ENCODE assay signal across 8 cellular contexts in the genomic region with DNA sequence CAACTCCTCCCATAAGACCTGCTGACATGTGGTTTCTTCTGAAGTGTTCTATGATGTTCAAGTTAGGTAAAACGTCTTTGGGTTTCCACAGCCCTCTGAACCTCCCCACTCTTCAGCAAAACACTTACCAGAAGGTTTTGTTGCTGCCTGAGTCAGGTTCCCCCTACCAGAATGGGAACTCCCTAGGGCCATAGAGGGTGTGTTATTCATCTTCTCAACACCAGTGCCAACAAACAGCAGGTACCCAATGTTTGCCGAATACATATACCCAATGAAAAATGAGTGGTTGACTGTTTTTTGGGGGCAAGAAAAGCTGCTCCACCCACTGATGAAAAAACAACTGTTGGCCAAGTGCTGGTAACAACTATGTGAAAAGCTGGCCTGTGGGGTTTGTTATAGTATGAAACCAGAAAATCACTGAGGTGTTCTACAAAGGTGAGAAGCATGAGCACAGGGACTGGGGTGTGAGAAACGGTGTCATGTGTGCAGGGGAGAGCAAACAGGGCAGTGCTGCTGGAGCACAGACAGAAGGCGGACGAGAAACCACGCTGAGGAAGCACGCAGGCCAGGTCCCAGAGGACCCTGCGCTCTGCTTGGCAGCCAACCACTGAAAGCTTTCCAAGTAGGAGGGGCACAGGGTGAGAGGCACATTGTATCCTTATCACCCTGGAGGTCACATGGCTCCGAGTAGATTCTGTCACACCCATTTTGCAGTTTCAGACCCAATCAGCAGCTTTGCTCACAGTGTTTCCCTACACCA. TPM values are rescaled to one million over a fixed set of nuclear protein-coding genes. Genes with fewer than 3 reads are reported as not detected.
DNase-seq lines count a peak whose midpoint lies in the region; ATAC-seq and TF ChIP-seq lines count a peak whose summit lies in the region.

No MANE protein-coding gene starts in this region.

- peak overlapping the region; percentile 92 for H3K27ac Mint-ChIP-seq in CD4-positive, alpha-beta T cell
- peak overlapping the region; percentile 86 for H3K27ac Mint-ChIP-seq in stimulated activated naive B cell treated with anti-CD40 and anti-IgM and Interleukin-4, amounts not matched to agents 10 μg/mL and 1 μg/mL and 100 μg/mL, for 72 hours

- peaks cover 2% of the 10 kb centered on the region for H3K9me3 Mint-ChIP-seq in CD4-positive, alpha-beta T cell
- H3K9me3 Mint-ChIP-seq in stimulated activated naive B cell treated with anti-CD40 and anti-IgM and Interleukin-4, amounts not matched to agents 10 μg/mL and 1 μg/mL and 100 μg/mL, for 72 hours = peaks cover 0 to 6% of the 10 kb centered on the region in 2 donors

- peak overlapping the region; percentile 70 for H3K4me3 Mint-ChIP-seq in CD4-positive, alpha-beta T cell
- H3K4me3 Mint-ChIP-seq in stimulated activated naive B cell treated with anti-CD40 and anti-IgM and Interleukin-4, amounts not matched to agents 10 μg/mL and 1 μg/mL and 100 μg/mL, for 72 hours = peak overlapping the region; percentile 67 to 68

- CTCF ChIA-PET in CD4-positive, alpha-beta T cell (lab: Charles Lee) = interaction anchor here (2.6 kb wide), 1 partner anchor 29 kb away, joined by 9 read pairs; the partner anchor contains the start of gene ATP8A1

- DNase-seq in CD4-positive, alpha-beta T cell = peak in 9 of 10 experiments; percentile 5 to 63 (median 32)
- peak; percentile 14 for DNase-seq in activated CD4-positive, alpha-beta T cell treated with anti-CD3 and anti-CD28 coated beads, Interleukin-2, amount 50 U/mL, for 1 hour
- peak; percentile 88 for DNase-seq in cardiac septum (ENCODE audit: low spot score)
- DNase-seq in stimulated activated naive B cell treated with anti-CD40 and anti-IgM and Interleukin-4, amounts not matched to agents 10 μg/mL and 1 μg/mL and 100 μg/mL, for 72 hours = peak; percentile 78
- DNase-seq in HK-2 (ENCODE audit: unreplicated experiment) = no peak
- no peak for DNase-seq in HT-29 (ENCODE audit: low spot score)

- H3K4me1 Mint-ChIP-seq in CD4-positive, alpha-beta T cell (ENCODE audit: low read depth) = peaks cover 73% of the 10 kb centered on the region
- peaks cover 39 to 70% of the 10 kb centered on the region in 2 donors for H3K4me1 Mint-ChIP-seq in stimulated activated naive B cell treated with anti-CD40 and anti-IgM and Interleukin-4, amounts not matched to agents 10 μg/mL and 1 μg/mL and 100 μg/mL, for 72 hours

- H3K9me3 ChIP-seq in CD4-positive, alpha-beta T cell (ENCODE audit: control insufficient read depth, low read length) = no peaks in the 10 kb centered on the region

- H3K27ac ChIP-seq in CD4-positive, alpha-beta T cell (ENCODE audit: low read depth, low read length) = peak overlapping the region; percentile 15

- peak; percentile 90 for ATAC-seq in CD4-positive, alpha-beta T cell (ENCODE audit: poor library complexity)
- peak; percentile 92 for ATAC-seq in GM19395 (IDR thresholded peaks at IDR 0.05; ENCODE audit: unreplicated experiment)
- ATAC-seq in HG03432 (IDR thresholded peaks at IDR 0.05; ENCODE audit: unreplicated experiment) = peak; percentile 94
- ATAC-seq in stimulated activated naive B cell treated with anti-CD40 and anti-IgM and Interleukin-4, amounts not matched to agents 10 μg/mL and 1 μg/mL and 100 μg/mL, for 72 hours (replicated peaks) = peak; percentile 90 to 91

- TF ChIP-seq CTCF in CD4-positive, alpha-beta T cell (IDR thresholded peaks at IDR 0.05) = no peak

- no peaks in the 10 kb centered on the region for H3K27me3 ChIP-seq in CD4-positive, alpha-beta T cell (ENCODE audit: control insufficient read depth, insufficient read depth, low read length)

- POLR2A ChIA-PET in CD4-positive, alpha-beta T cell (lab: Charles Lee) = interaction anchor here (1.3 to 4.3 kb wide), 3 partner anchors 17 to 45 kb away, joined by 4 to 42 read pairs (median 5); partner anchors contain the start of gene ATP8A1

- no peaks in the 10 kb centered on the region for H3K27me3 Mint-ChIP-seq in CD4-positive, alpha-beta T cell
- H3K27me3 Mint-ChIP-seq in stimulated activated naive B cell treated with anti-CD40 and anti-IgM and Interleukin-4, amounts not matched to agents 10 μg/mL and 1 μg/mL and 100 μg/mL, for 72 hours = no peaks in the 10 kb centered on the region

- intact Hi-C loops in CD4-positive, alpha-beta T cell (cut with DNase I, micrococcal nuclease) = loop anchor here in 1 of 2 experiments (1.0 to 5.0 kb wide), 2 partner anchors 29 to 44 kb away; partner anchors contain the start of gene ATP8A1
- intact Hi-C loops in cardiac septum (cut with DNase I) = loop anchor here (2.0 kb wide), 1 partner anchor 29 kb away; the partner anchor contains the start of gene ATP8A1

- peaks cover 42% of the 10 kb centered on the region for H3K36me3 Mint-ChIP-seq in CD4-positive, alpha-beta T cell (ENCODE audit: low read depth)
- H3K36me3 Mint-ChIP-seq in stimulated activated naive B cell treated with anti-CD40 and anti-IgM and Interleukin-4, amounts not matched to agents 10 μg/mL and 1 μg/mL and 100 μg/mL, for 72 hours = peaks cover 7 to 11% of the 10 kb centered on the region in 2 donors

RNA-seq across cellular contexts. Expression of gene ATP8A1, which starts 28.8 kb away (rescaled TPM):
- 10 to 100 TPM; 44.9 to 45.5 TPM for total RNA-seq in CD4-positive, alpha-beta T cell
- total RNA-seq in cardiac septum = 22.1 TPM
- total RNA-seq in HT-29 (2014; rRNA removed; shearing (Covaris generic)) = 0.68 and 0.69 TPM in 2 replicates

Comparison
In these comparisons a context has a peak if more than half of its experiments do, and no peak if none do; other contexts are left out.
1. DNase-seq: peak in CD4-positive, alpha-beta T cell (9 of 10), activated CD4-positive, alpha-beta T cell treated with anti-CD3 and anti-CD28 coated beads, Interleukin-2, amount 50 U/mL, for 1 hour (single experiment), cardiac septum (single experiment) and stimulated activated naive B cell treated with anti-CD40 and anti-IgM and Interleukin-4, amounts not matched to agents 10 μg/mL and 1 μg/mL and 100 μg/mL, for 72 hours (single experiment); none in HK-2 (single experiment) and HT-29 (single experiment).
2. RNA of gene ATP8A1, which starts 28.8 kb away (total RNA-seq): 44.9 to 45.5 TPM in CD4-positive, alpha-beta T cell and 22.1 TPM in cardiac septum (single experiment); 0.68 to 0.69 TPM in HT-29; every median in the first group is over 10 times any median in the second.
3. Peak in every context shown above with its lines, with median percentiles within 50 percentile points of each other: ATAC-seq.